Comparison of ENCODE assay signal across 9 cellular contexts in genomic region chr17:17766351-17767095, GRCh38.
DNase-seq lines count a peak whose midpoint lies in the region; ATAC-seq lines count a peak whose summit lies in the region.
"Had no signal": no experiment of that assay in that cellular context is flagged by ENCODE, and none has a peak within 500 bp of the region (broad histone marks: within the 10 kb centered on the region; RNA-seq: fewer than 3 reads in every experiment).

No MANE protein-coding gene starts in this region.

- peaks cover 7 to 10% of the 10 kb centered on the region in 2 experiments for H3K36me3 ChIP-seq in trophoblast cell (ENCODE audit: control insufficient read depth in 1 of 2, insufficient read depth in 2 of 2, low read length in 2 of 2)

- H3K79me2 ChIP-seq in trophoblast cell (ENCODE audit: control insufficient read depth, insufficient read depth, low read length, poor library complexity) = no peaks in the 10 kb centered on the region

- H4K91ac ChIP-seq in trophoblast cell (ENCODE audit: low read depth, low read length) = no peak overlapping the region

- no peaks in the 10 kb centered on the region for H3K9me3 ChIP-seq in trophoblast cell (ENCODE audit: insufficient read depth, low read depth, low read length)

- no peak overlapping the region for H2AFZ ChIP-seq in trophoblast cell (ENCODE audit: insufficient read depth, low read length, poor library complexity)

- no peak overlapping the region for H3K9ac ChIP-seq in trophoblast cell (ENCODE audit: low read length)

- H3K4me2 ChIP-seq in trophoblast cell (ENCODE audit: low read length) = no peak overlapping the region

- no peak overlapping the region for H3K14ac ChIP-seq in trophoblast cell (ENCODE audit: low read length)

- no peak overlapping the region for H3K4ac ChIP-seq in trophoblast cell (ENCODE audit: low read depth, low read length)

- H2BK5ac ChIP-seq in trophoblast cell (ENCODE audit: low read depth, low read length, poor library complexity) = no peak overlapping the region

- no peak overlapping the region for H3K23ac ChIP-seq in trophoblast cell (ENCODE audit: low read length)

- no peak overlapping the region for H3K4me3 ChIP-seq in trophoblast cell (ENCODE audit: low read depth, low read length)

- no peaks in the 10 kb centered on the region for H3K4me1 ChIP-seq in trophoblast cell (ENCODE audit: control insufficient read depth in 1 of 2, insufficient read depth in 2 of 2, low read length in 2 of 2)

- H4K8ac ChIP-seq in trophoblast cell (ENCODE audit: low read depth, low read length) = no peak overlapping the region

- no CpG with 5 or more reads among the region's 20 CpGs for WGBS in trophoblast cell (ENCODE audit: extremely low coverage, insufficient coverage, insufficient read length)

- peak overlapping the region; percentile 18 for H3K18ac ChIP-seq in trophoblast cell (ENCODE audit: low read length)

- no peak overlapping the region for H2BK120ac ChIP-seq in trophoblast cell (ENCODE audit: insufficient read depth, low read length, poor library complexity)

- ATAC-seq in GM18907 (IDR thresholded peaks at IDR 0.05; ENCODE audit: unreplicated experiment) = peak; percentile 49
- ATAC-seq in HG02798 (IDR thresholded peaks at IDR 0.05; ENCODE audit: poor library complexity, unreplicated experiment) = peak; percentile 54
- ATAC-seq in HG02588 (IDR thresholded peaks at IDR 0.05; ENCODE audit: unreplicated experiment) = no peak

- H3K79me1 ChIP-seq in trophoblast cell (ENCODE audit: low read length) = no peaks in the 10 kb centered on the region

- H4K12ac ChIP-seq in trophoblast cell (ENCODE audit: low read depth, low read length) = no peak overlapping the region

- H2AK5ac ChIP-seq in trophoblast cell (ENCODE audit: low read length) = no peak overlapping the region

- DNase-seq in trophoblast cell (no peak), HPDE6-E6E7 (ENCODE audit: extremely low spot score) (no peak), GF-D8 (lab: John Stamatoyannopoulos, UW) (no peak)
- DNase-seq in stimulated activated CD4-positive, alpha-beta T cell treated with anti-CD3 and anti-CD28 coated beads, Interleukin-4, amount 100 ng/mL, for 24 hours = no peak
- DNase-seq: NCI-H2171 had no signal

- H3K27ac ChIP-seq in angular gyrus (ENCODE audit: low read depth, low read length) = peak overlapping the region; percentile 79
- no peak overlapping the region for H3K27ac ChIP-seq in trophoblast cell (ENCODE audit: low read depth, low read length)

- no peaks in the 10 kb centered on the region for H3K27me3 ChIP-seq in trophoblast cell (ENCODE audit: insufficient read depth, low read length)

- no peak overlapping the region for H2BK12ac ChIP-seq in trophoblast cell (ENCODE audit: low read length)
